23 cellular contexts compared by ENCODE assay signal in the genomic region with DNA sequence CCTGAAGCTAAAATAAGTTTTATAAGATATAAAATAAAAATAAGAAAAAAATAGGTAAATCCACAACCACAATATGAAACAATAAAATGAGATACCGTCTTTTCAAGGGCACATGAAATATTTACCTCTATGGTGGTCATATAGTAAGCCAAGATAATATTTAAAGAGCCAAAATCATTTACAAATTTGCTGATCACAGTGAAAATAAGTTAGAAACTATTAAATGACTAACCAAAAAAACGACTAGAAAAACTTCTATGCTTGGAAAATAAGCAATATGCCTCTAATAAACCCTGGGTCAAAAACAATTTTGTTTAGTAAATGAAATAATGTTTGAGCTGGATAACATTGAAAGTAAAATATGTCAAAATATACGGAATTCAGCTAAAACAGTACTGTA.
"Had no signal": no experiment of that assay in that cellular context is flagged by ENCODE, and none has a peak within 500 bp of the region (broad histone marks: within the 10 kb centered on the region; RNA-seq: fewer than 3 reads in every experiment).

No MANE protein-coding gene starts in this region.

- H3K36me3 ChIP-seq: esophagus squamous epithelium, gastrocnemius medialis, heart right ventricle, left lung, lower lobe of right lung had no signal

- H3K4me1 ChIP-seq: esophagus squamous epithelium, gastrocnemius medialis, heart right ventricle, left lung, lower lobe of right lung had no signal

- FAIRE-seq: keratinocyte had no signal

- ATAC-seq: effector memory CD8-positive, alpha-beta T cell; esophagus mucosa; gastrocnemius medialis; heart right ventricle; left cardiac atrium; left lung; left ventricle myocardium superior; lower lobe of right lung; mucosa of descending colon had no signal

- H3K9me3 ChIP-seq: gastrocnemius medialis, lower lobe of right lung, mucosa of descending colon had no signal

- DNase-seq: effector CD8-positive, alpha-beta T cell; effector memory CD8-positive, alpha-beta T cell; endodermal cell; erythroblast; esophagus squamous epithelium; foreskin fibroblast; foreskin melanocyte; gastrocnemius medialis; glutamatergic neuron; head of caudate nucleus; heart right ventricle; hippocampal formation; left cardiac atrium; left lung; left ventricle myocardium superior; lower lobe of right lung; mesenchymal stem cell; mucosa of descending colon; naive B cell had no signal

- H3K27ac ChIP-seq: coronary artery, epithelial cell of prostate, esophagus squamous epithelium, gastrocnemius medialis, heart right ventricle, left lung, lower lobe of right lung had no signal

- H3K27me3 ChIP-seq: esophagus squamous epithelium, gastrocnemius medialis, heart right ventricle, left lung had no signal

- H3K4me3 ChIP-seq: coronary artery, esophagus squamous epithelium, gastrocnemius medialis, heart right ventricle, left lung, lower lobe of right lung, mucosa of descending colon had no signal
